Comparison of ENCODE assay signal across 1 cellular context in genomic region chr6:13428528-13429405, GRCh38.
TF ChIP-seq lines count a peak whose summit lies in the region.

No MANE protein-coding gene starts in this region.

TF ChIP-seq in GM23338, 12 proteins besides CTCF, POLR2A, EP300 and RAD21 (continued from another document):
- TF ChIP-seq ETS1 (IDR thresholded peaks at IDR 0.05): no peak
- no peak for TF ChIP-seq STAT1 (IDR thresholded peaks at IDR 0.05; ENCODE audit: unreplicated experiment)
- TF ChIP-seq EZH2phosphoT487 (IDR thresholded peaks at IDR 0.05; ENCODE audit: unreplicated experiment): no peak
